In genomic region chr16:48622456-48623303, GRCh38 we compare ENCODE assay signal across 8 cellular contexts. TPM values are rescaled to one million over a fixed set of nuclear protein-coding genes. Genes with fewer than 3 reads are reported as not detected.
DNase-seq lines count a peak whose midpoint lies in the region; ATAC-seq and TF ChIP-seq lines count a peak whose summit lies in the region.

No MANE protein-coding gene starts in this region.

- peak overlapping the region; percentile 88 for H3K4me3 Mint-ChIP-seq in CD4-positive, alpha-beta T cell
- H3K4me3 Mint-ChIP-seq in central memory CD8-positive, alpha-beta T cell = peak overlapping the region; percentile 61
- H3K4me3 Mint-ChIP-seq in natural killer cell = peak overlapping the region; percentile 83

- TF ChIP-seq CTCF in CD4-positive, alpha-beta T cell (IDR thresholded peaks at IDR 0.05) = no peak
- no peak for TF ChIP-seq CTCF in natural killer cell (IDR thresholded peaks at IDR 0.05)

- peak; percentile 4 for ATAC-seq in CD4-positive, alpha-beta T cell (ENCODE audit: poor library complexity)
- ATAC-seq in HG03103 (IDR thresholded peaks at IDR 0.05; ENCODE audit: low read depth, unreplicated experiment) (peak; percentile 7), natural killer cell (no peak)
- peak; percentile 8 for ATAC-seq in central memory CD8-positive, alpha-beta T cell (replicated peaks; ENCODE audit: extremely low read depth, poor library complexity, severe bottlenecking)
- no peak for ATAC-seq in activated CD4-positive, CD25-positive, alpha-beta regulatory T cell treated with anti-CD3 and anti-CD28 coated beads, Interleukin-2, amount 50 U/mL, for 24 hours

- H3K27me3 Mint-ChIP-seq in CD4-positive, alpha-beta T cell = no peaks in the 10 kb centered on the region
- no peaks in the 10 kb centered on the region for H3K27me3 Mint-ChIP-seq in central memory CD8-positive, alpha-beta T cell
- no peaks in the 10 kb centered on the region for H3K27me3 Mint-ChIP-seq in natural killer cell (ENCODE audit: low read depth in 2 of 2)

- POLR2A ChIA-PET in CD4-positive, alpha-beta T cell (lab: Charles Lee) = interaction anchor here (0.6 to 3.8 kb wide), 28 partner anchors 10 to 1649 kb away, joined by 3 to 93 read pairs (median 5); partner anchors contain the start of genes DNAJA2, LONP2, N4BP1 and SIAH1

- no peaks in the 10 kb centered on the region for H3K9me3 Mint-ChIP-seq in CD4-positive, alpha-beta T cell
- H3K9me3 Mint-ChIP-seq in central memory CD8-positive, alpha-beta T cell = no peaks in the 10 kb centered on the region
- no peaks in the 10 kb centered on the region for H3K9me3 Mint-ChIP-seq in natural killer cell

- intact Hi-C loops in CD4-positive, alpha-beta T cell (cut with DNase I, micrococcal nuclease) = loop anchor here (1.0 to 10.0 kb wide), 7 partner anchors 9 to 1588 kb away; no protein-coding TSS in a partner anchor
- intact Hi-C loops in natural killer cell (cut with micrococcal nuclease) = loop anchor here (1.0 kb wide), 2 partner anchors 80 to 269 kb away; no protein-coding TSS in a partner anchor

- H3K36me3 Mint-ChIP-seq in CD4-positive, alpha-beta T cell (ENCODE audit: low read depth) = no peaks in the 10 kb centered on the region
- H3K36me3 Mint-ChIP-seq in central memory CD8-positive, alpha-beta T cell (ENCODE audit: insufficient read depth) = no peaks in the 10 kb centered on the region
- no peaks in the 10 kb centered on the region for H3K36me3 Mint-ChIP-seq in natural killer cell

- H3K27ac Mint-ChIP-seq in CD4-positive, alpha-beta T cell = peak overlapping the region; percentile 84
- peak overlapping the region; percentile 25 for H3K27ac Mint-ChIP-seq in central memory CD8-positive, alpha-beta T cell (ENCODE audit: low read depth)
- H3K27ac Mint-ChIP-seq in natural killer cell = peak overlapping the region in 1 of 2 donors; percentile 82

- H3K27ac ChIP-seq in CD4-positive, alpha-beta T cell (ENCODE audit: low read depth, low read length) = no peak overlapping the region

- no peaks in the 10 kb centered on the region for H3K9me3 ChIP-seq in CD4-positive, alpha-beta T cell (ENCODE audit: control insufficient read depth, low read length)

- CTCF ChIA-PET in CD4-positive, alpha-beta T cell (lab: Charles Lee) = interaction anchor here (0.6 to 3.4 kb wide), 42 partner anchors 9 to 378 kb away, joined by 3 to 101 read pairs (median 6); partner anchors contain the start of genes LONP2, N4BP1 and SIAH1

- H3K27me3 ChIP-seq in CD4-positive, alpha-beta T cell (ENCODE audit: control insufficient read depth, insufficient read depth, low read length) = no peaks in the 10 kb centered on the region

- no peak for DNase-seq in CD4-positive, alpha-beta T cell
- no peak for DNase-seq in central memory CD8-positive, alpha-beta T cell (ENCODE audit: low spot score in 2 of 2)
- DNase-seq in natural killer cell (no peak), NCI-H2107 (lab: John Stamatoyannopoulos, UW) (no peak), dedifferentiated amniotic fluid mesenchymal stem cell (ENCODE audit: extremely low spot score) (no peak), NCI-H345 (lab: John Stamatoyannopoulos, UW) (no peak)

- peaks cover 37% of the 10 kb centered on the region for H3K4me1 Mint-ChIP-seq in CD4-positive, alpha-beta T cell (ENCODE audit: low read depth)
- peaks cover 5% of the 10 kb centered on the region for H3K4me1 Mint-ChIP-seq in central memory CD8-positive, alpha-beta T cell
- peaks cover 15 to 18% of the 10 kb centered on the region in 2 donors for H3K4me1 Mint-ChIP-seq in natural killer cell

RNA-seq across cellular contexts. Expression of gene N4BP1, which starts 12.7 kb away (rescaled TPM):
- total RNA-seq in CD4-positive, alpha-beta T cell = 100 to 1,000 TPM; 122 to 125 TPM
- total RNA-seq in natural killer cell = 10 to 100 TPM; 43.2 to 63.1 (median 55.5) TPM

Comparison
In these comparisons a context has a peak if more than half of its experiments do, and no peak if none do; other contexts are left out.
1. ATAC-seq: peak in CD4-positive, alpha-beta T cell (single experiment), HG03103 (single experiment) and central memory CD8-positive, alpha-beta T cell (single experiment); none in natural killer cell (0 of 3) and activated CD4-positive, CD25-positive, alpha-beta regulatory T cell treated with anti-CD3 and anti-CD28 coated beads, Interleukin-2, amount 50 U/mL, for 24 hours (0 of 2).
2. Peak in every context shown above with its lines, with median percentiles within 50 percentile points of each other: H3K4me3 Mint-ChIP-seq.